In genomic region chr12:124452576-124453391, GRCh38 we compare ENCODE assay signal across 9 cellular contexts.
A peak's percentile ranks its signal among the peaks of the same experiment; 100 is the strongest.
DNase-seq lines count a peak whose midpoint lies in the region; ATAC-seq, FAIRE-seq and TF ChIP-seq lines count a peak whose summit lies in the region.
"Had no signal": no experiment of that assay in that cellular context is flagged by ENCODE, and none has a peak within 500 bp of the region (broad histone marks: within the 10 kb centered on the region; RNA-seq: fewer than 3 reads in every experiment).

No MANE protein-coding gene starts in this region.

- no peak for FAIRE-seq in small intestine (lab: Jason Lieb, UNC)

- no peaks in the 10 kb centered on the region for H3F3A ChIP-seq in PC-3 (ENCODE audit: low read length, unreplicated experiment)

- H3K4me3 ChIP-seq in PC-3 (ENCODE audit: low read length) (peak overlapping the region; percentile 13; the same call in 1 of the 2 replicates), fibroblast of lung (replicated peaks in 1 of 4; ENCODE audit: control extremely low read depth in 1 of 4, insufficient read depth in 1 of 4, low read depth in 3 of 4, low read length in 4 of 4) (no peak overlapping the region), small intestine (ENCODE audit: low read depth in 1 of 2, low read length in 2 of 2) (no peak overlapping the region), Caco-2 (ENCODE audit: low read depth, low read length) (no peak overlapping the region)

- H4K20me1 ChIP-seq in PC-3 (ENCODE audit: low read length) (peaks cover 13% of the 10 kb centered on the region; the same call in 1 of the 2 replicates), fibroblast of lung (ENCODE audit: control insufficient read depth, extremely low read depth, insufficient read depth, low read length) (no peaks in the 10 kb centered on the region)

- no peak overlapping the region for H3K4me3 Mint-ChIP-seq in Caco-2 (ENCODE audit: unreplicated experiment)
- H3K4me3 Mint-ChIP-seq in activated naive CD4-positive, alpha-beta T cell treated with anti-CD3 and anti-CD28 coated beads for 36 hours = no peak overlapping the region

- BruUV-seq in PC-3 (replicated peaks; lab: Mats Ljungman, UMichigan) (no TSS peak), Caco-2 (replicated peaks; lab: Mats Ljungman, UMichigan) (no TSS peak)

- H3K27me3 ChIP-seq in PC-3 (ENCODE audit: low read length) (no peaks in the 10 kb centered on the region), fibroblast of lung (ENCODE audit: control insufficient read depth, insufficient read depth, low read length) (no peaks in the 10 kb centered on the region), small intestine (ENCODE audit: control insufficient read depth in 2 of 2, insufficient read depth in 2 of 2, low read length in 2 of 2) (no peaks in the 10 kb centered on the region), Caco-2 (replicated peaks; ENCODE audit: control insufficient read depth, insufficient read depth, low read length) (no peaks in the 10 kb centered on the region)

- intact Hi-C loops in PC-3 (cut with micrococcal nuclease) = loop anchor here (1.0 to 2.0 kb wide), 2 partner anchors 66 to 72 kb away; no protein-coding TSS in a partner anchor
- intact Hi-C loops in Caco-2 (cut with micrococcal nuclease; ENCODE audit: unreplicated experiment) = no loop called here
- intact Hi-C loops in activated naive CD4-positive, alpha-beta T cell treated with anti-CD3 and anti-CD28 coated beads for 36 hours (cut with micrococcal nuclease) = loop anchor here (1.0 kb wide), 7 partner anchors 14 to 322 kb away; no protein-coding TSS in a partner anchor

- H3K79me2 ChIP-seq in PC-3 (ENCODE audit: low read length) (no peaks in the 10 kb centered on the region), fibroblast of lung (ENCODE audit: control insufficient read depth, insufficient read depth, low read length) (no peaks in the 10 kb centered on the region)

- CTCF ChIA-PET in PC-3 (lab: Charles Lee) = interaction anchor here (0.5 to 0.7 kb wide), 2 partner anchors 57 to 115 kb away, joined by 5 to 14 read pairs; no protein-coding TSS in a partner anchor
- CTCF ChIA-PET in Caco-2 (lab: Charles Lee) = no interaction called here
- CTCF ChIA-PET in activated naive CD4-positive, alpha-beta T cell treated with anti-CD3 and anti-CD28 coated beads for 36 hours (lab: Charles Lee) = interaction anchor here (0.9 to 1.1 kb wide), 3 partner anchors 14 to 312 kb away, joined by 3 to 6 read pairs (median 3); no protein-coding TSS in a partner anchor

- POLR2A ChIA-PET in PC-3 (lab: Charles Lee; ENCODE audit: unreplicated experiment) = interaction anchor here (0.6 kb wide), 1 partner anchor 684 kb away, joined by 3 read pairs; no protein-coding TSS in a partner anchor
- POLR2A ChIA-PET in Caco-2 (lab: Charles Lee) = no interaction called here

- H3K27ac ChIP-seq in PC-3 (ENCODE audit: low read length) (peak overlapping the region; percentile 50), fibroblast of lung (ENCODE audit: insufficient read depth, low read length) (peak overlapping the region; percentile 56), small intestine (ENCODE audit: low read depth in 1 of 2, low read length in 1 of 2) (peak overlapping the region; percentile 36 to 72)

- peak; percentile 2 for ATAC-seq in GM19351 (IDR thresholded peaks at IDR 0.05; ENCODE audit: unreplicated experiment)
- no peak for ATAC-seq in PC-3
- no peak for ATAC-seq in GM18502 (IDR thresholded peaks at IDR 0.05; ENCODE audit: poor library complexity, unreplicated experiment)

- H3K27ac Mint-ChIP-seq in Caco-2 (ENCODE audit: unreplicated experiment) = no peak overlapping the region
- no peak overlapping the region for H3K27ac Mint-ChIP-seq in activated naive CD4-positive, alpha-beta T cell treated with anti-CD3 and anti-CD28 coated beads for 36 hours

- H3K9me3 ChIP-seq in PC-3 (ENCODE audit: low read length) (no peaks in the 10 kb centered on the region), fibroblast of lung (ENCODE audit: control insufficient read depth, insufficient read depth, low read depth, low read length) (no peaks in the 10 kb centered on the region), small intestine (ENCODE audit: control insufficient read depth, low read depth) (no peaks in the 10 kb centered on the region), Caco-2 (no peaks in the 10 kb centered on the region)

- DNase-seq in PC-3 (no peak), fibroblast of lung (ENCODE audit: low read depth in 2 of 2) (no peak), small intestine (no peak), KG1 (lab: John Stamatoyannopoulos, UW) (no peak), Caco-2 (no peak)
- DNase-seq in activated naive CD4-positive, alpha-beta T cell treated with anti-CD3 and anti-CD28 coated beads for 36 hours = no peak
- DNase-seq: NCI-H1048 had no signal

- H3K4me1 Mint-ChIP-seq in Caco-2 (ENCODE audit: low read depth, unreplicated experiment) = no peaks in the 10 kb centered on the region
- peaks cover 49% of the 10 kb centered on the region for H3K4me1 Mint-ChIP-seq in activated naive CD4-positive, alpha-beta T cell treated with anti-CD3 and anti-CD28 coated beads for 36 hours (ENCODE audit: low read depth)

- H3K36me3 ChIP-seq in PC-3 (ENCODE audit: low read depth, low read length) = no peaks in the 10 kb centered on the region
- peaks cover 5% of the 10 kb centered on the region for H3K36me3 ChIP-seq in fibroblast of lung (ENCODE audit: control insufficient read depth, insufficient read depth, low read length)
- peaks cover 0 to 5% of the 10 kb centered on the region in 2 donors for H3K36me3 ChIP-seq in small intestine (ENCODE audit: control insufficient read depth in 2 of 2, insufficient read depth in 2 of 2, low read length in 2 of 2)
- H3K36me3 ChIP-seq in Caco-2 (ENCODE audit: control insufficient read depth, insufficient read depth, low read length) = no peaks in the 10 kb centered on the region

- H3K9ac ChIP-seq in PC-3 (ENCODE audit: low read length) (peak overlapping the region; percentile 17; the same call in 1 of the 2 replicates), fibroblast of lung (ENCODE audit: insufficient read depth, low read length) (no peak overlapping the region)

- no peaks in the 10 kb centered on the region for H3K27me3 Mint-ChIP-seq in Caco-2 (ENCODE audit: insufficient read depth, unreplicated experiment)
- H3K27me3 Mint-ChIP-seq in activated naive CD4-positive, alpha-beta T cell treated with anti-CD3 and anti-CD28 coated beads for 36 hours (ENCODE audit: low read depth) = no peaks in the 10 kb centered on the region

- H3K4me2 ChIP-seq in PC-3 (ENCODE audit: low read length) = peak overlapping the region; percentile 79
- H3K4me2 ChIP-seq in fibroblast of lung (ENCODE audit: extremely low read depth, insufficient read depth, low read length) = no peak overlapping the region

- no peak overlapping the region for H2AFZ ChIP-seq in PC-3 (ENCODE audit: low read length)
- H2AFZ ChIP-seq in fibroblast of lung (ENCODE audit: low read length) = no peak overlapping the region

- H3K36me3 Mint-ChIP-seq in Caco-2 (ENCODE audit: insufficient read depth, unreplicated experiment) = peaks cover 57% of the 10 kb centered on the region
- H3K36me3 Mint-ChIP-seq in activated naive CD4-positive, alpha-beta T cell treated with anti-CD3 and anti-CD28 coated beads for 36 hours (ENCODE audit: low read depth) = peaks cover 6% of the 10 kb centered on the region

- H3K4me1 ChIP-seq in PC-3 (ENCODE audit: insufficient read depth, low read length) (peaks cover 22% of the 10 kb centered on the region), fibroblast of lung (ENCODE audit: control insufficient read depth, extremely low read depth, insufficient read depth, low read length) (peaks cover 26% of the 10 kb centered on the region), small intestine (ENCODE audit: control insufficient read depth in 2 of 2, insufficient read depth in 1 of 2, low read depth in 1 of 2, low read length in 1 of 2) (peaks cover 0 to 5% of the 10 kb centered on the region in 2 donors), Caco-2 (no peaks in the 10 kb centered on the region)

- TF ChIP-seq CTCF in PC-3 (conservative IDR thresholded peaks at IDR 0.05; ENCODE audit: low read depth, low read length) (no peak), fibroblast of lung (conservative IDR thresholded peaks at IDR 0.05 in 1 of 2, IDR thresholded peaks at IDR 0.05 in 1 of 2; ENCODE audit: low read depth in 1 of 2, low read length in 2 of 2) (no peak), Caco-2 (IDR thresholded peaks at IDR 0.05; ENCODE audit: insufficient read depth in 1 of 2, low read depth in 1 of 2, low read length in 1 of 2, severe bottlenecking in 1 of 2, unreplicated experiment in 1 of 2) (no peak)

- 82 to 86% (median 85%) methylated on average over 22 to 25 of the region's 25 CpGs for WGBS in small intestine, 3 donors

- H3K9me3 Mint-ChIP-seq in Caco-2 (ENCODE audit: unreplicated experiment) = no peaks in the 10 kb centered on the region
- H3K9me3 Mint-ChIP-seq in activated naive CD4-positive, alpha-beta T cell treated with anti-CD3 and anti-CD28 coated beads for 36 hours = no peaks in the 10 kb centered on the region

- H3K9me2 ChIP-seq in PC-3 (replicated peaks; ENCODE audit: low read length) = no peaks in the 10 kb centered on the region
